ENCODE assay signal across 9 cellular contexts in genomic region chr10:107873007-107873406, GRCh38.
"Had no signal": no experiment of that assay in that cellular context is flagged by ENCODE, and none has a peak within 500 bp of the region (broad histone marks: within the 10 kb centered on the region; RNA-seq: fewer than 3 reads in every experiment).

No MANE protein-coding gene starts in this region.

- H3K4me3 ChIP-seq: GM23338, K562 had no signal

- FAIRE-seq: H1, H54, HTR-8/SVneo, K562 had no signal

- H2AFZ ChIP-seq: GM23338 had no signal

- DNase-seq: H9, HCEC 1CT, IMR-90, KG1 had no signal
